In the genomic region with DNA sequence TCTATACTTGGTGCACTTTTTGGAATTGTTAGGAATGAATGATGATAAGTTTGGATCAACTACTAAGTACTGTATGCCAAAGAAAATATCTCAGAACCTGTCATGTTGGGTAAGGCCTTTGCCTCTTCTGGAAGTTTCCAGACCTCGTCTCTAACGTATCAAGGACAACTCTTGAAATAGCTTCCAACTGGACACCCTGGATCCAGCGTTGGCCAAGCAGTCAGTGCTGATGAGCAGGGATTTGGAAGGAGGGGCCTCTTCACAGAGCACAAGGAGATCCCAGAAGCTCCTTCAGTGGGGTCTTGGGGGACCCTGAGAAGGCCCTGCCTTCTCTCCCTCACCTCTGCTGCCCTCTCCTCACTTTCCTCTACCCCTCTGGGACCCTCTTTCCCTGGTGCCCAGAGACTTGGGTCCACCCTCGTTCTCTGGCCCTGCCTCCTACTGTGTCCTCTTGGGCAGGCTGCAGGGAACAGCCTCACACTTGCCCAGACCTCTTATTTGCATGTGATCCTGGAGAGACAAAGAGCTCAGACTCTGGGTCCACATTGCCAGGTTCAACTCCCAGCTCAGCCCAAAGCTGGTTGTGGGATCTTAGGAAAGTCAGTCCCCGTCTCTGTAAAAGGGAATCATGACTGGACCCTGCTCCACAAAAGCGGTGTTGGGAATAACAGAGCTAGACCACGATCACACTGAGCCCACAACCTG, we compare ENCODE assay signal across 21 cellular contexts.
DNase-seq lines count a peak whose midpoint lies in the region; ATAC-seq and TF ChIP-seq lines count a peak whose summit lies in the region.
"Had no signal": no experiment of that assay in that cellular context is flagged by ENCODE, and none has a peak within 500 bp of the region (broad histone marks: within the 10 kb centered on the region; RNA-seq: fewer than 3 reads in every experiment).

No MANE protein-coding gene starts in this region.

- H3K27ac Mint-ChIP-seq in GM23338, result no peak overlapping the region
- H3K27ac Mint-ChIP-seq in T-helper 2 cell treated with Interferon-gamma antibody and Interleukin-4, amounts not matched to agents 5 μg/mL and 100 μg/mL, for 36 hours, result no peak overlapping the region
- H3K27ac Mint-ChIP-seq: CD8-positive, alpha-beta T cell had no signal

- 0 out of 2 replicates have a peak, but pooled peaks cover 4% of the 10 kb centered on the region for H3K9me2 ChIP-seq in GM23338 (ENCODE audit: insufficient read depth)

- H3K36me3 Mint-ChIP-seq in GM23338 (ENCODE audit: low read depth), result no peaks in the 10 kb centered on the region
- no peaks in the 10 kb centered on the region for H3K36me3 Mint-ChIP-seq in T-helper 2 cell treated with Interferon-gamma antibody and Interleukin-4, amounts not matched to agents 5 μg/mL and 100 μg/mL, for 36 hours (ENCODE audit: low read depth)
- H3K36me3 Mint-ChIP-seq: CD8-positive, alpha-beta T cell had no signal

- 66% methylated on average over 7 of the region's 7 CpGs for WGBS in right cardiac atrium

- H3F3A ChIP-seq in GM23338 (replicated peaks; ENCODE audit: low read depth), result no peaks in the 10 kb centered on the region

- H3K27me3 Mint-ChIP-seq in GM23338 (ENCODE audit: insufficient read depth, low read depth, poor library complexity), result peaks cover 2% of the 10 kb centered on the region
- peaks cover 7% of the 10 kb centered on the region for H3K27me3 Mint-ChIP-seq in T-helper 2 cell treated with Interferon-gamma antibody and Interleukin-4, amounts not matched to agents 5 μg/mL and 100 μg/mL, for 36 hours (ENCODE audit: low read depth)

- H3K27ac ChIP-seq in GM23338 (ENCODE audit: low read depth) (no peak overlapping the region), coronary artery (peak overlapping the region; percentile 34 to 44), right cardiac atrium (ENCODE audit: low read length) (peak overlapping the region; percentile 42), thoracic aorta (no peak overlapping the region)

- H4K20me1 ChIP-seq in GM23338 (replicated peaks; ENCODE audit: insufficient read depth), result no peaks in the 10 kb centered on the region

- no peaks in the 10 kb centered on the region for H3K79me2 ChIP-seq in GM23338 (replicated peaks; ENCODE audit: insufficient read depth)

- H3K9me3 ChIP-seq in right cardiac atrium (ENCODE audit: control insufficient read depth, low read length) (no peaks in the 10 kb centered on the region), thoracic aorta (no peaks in the 10 kb centered on the region)

- H3K9me3 Mint-ChIP-seq in GM23338, result no peaks in the 10 kb centered on the region
- H3K9me3 Mint-ChIP-seq in T-helper 2 cell treated with Interferon-gamma antibody and Interleukin-4, amounts not matched to agents 5 μg/mL and 100 μg/mL, for 36 hours, result no peaks in the 10 kb centered on the region
- H3K9me3 Mint-ChIP-seq: CD8-positive, alpha-beta T cell had no signal

- H3K4me2 ChIP-seq in GM23338, result no peak overlapping the region

- no peak for TF ChIP-seq CTCF in GM23338 (conservative IDR thresholded peaks at IDR 0.05; ENCODE audit: low read depth in 2 of 2)
- TF ChIP-seq CTCF in coronary artery (IDR thresholded peaks at IDR 0.05), result no peak
- no peak for TF ChIP-seq CTCF in thoracic aorta (IDR thresholded peaks at IDR 0.05)

- no peaks in the 10 kb centered on the region for H3K27me3 ChIP-seq in GM23338 (ENCODE audit: insufficient read depth)
- no peaks in the 10 kb centered on the region for H3K27me3 ChIP-seq in right cardiac atrium (ENCODE audit: control insufficient read depth, insufficient read depth)
- H3K27me3 ChIP-seq in thoracic aorta (replicated peaks; ENCODE audit: insufficient read depth), result no peaks in the 10 kb centered on the region
- H3K27me3 ChIP-seq: MG63 had no signal

- H3K4me1 ChIP-seq in GM23338 (ENCODE audit: insufficient read depth) (no peaks in the 10 kb centered on the region), right cardiac atrium (ENCODE audit: control insufficient read depth, insufficient read depth, low read length) (no peaks in the 10 kb centered on the region), thoracic aorta (ENCODE audit: control insufficient read depth in 1 of 2, low read depth in 2 of 2) (peaks cover 12 to 36% of the 10 kb centered on the region in 2 donors)

- no peak for DNase-seq in GM23338 (ENCODE audit: low spot score)
- no peak for DNase-seq in coronary artery (ENCODE audit: low spot score)
- peak in 2 of 3 donors; percentile 39 to 61 for DNase-seq in right cardiac atrium
- DNase-seq in thoracic aorta (ENCODE audit: low spot score), result no peak
- no peak for DNase-seq in NCI-H2196 (lab: John Stamatoyannopoulos, UW; ENCODE audit: unreplicated experiment)
- DNase-seq in NCI-H69 (lab: John Stamatoyannopoulos, UW), result no peak
- DNase-seq in T-helper 2 cell treated with Interferon-gamma antibody and Interleukin-4, amounts not matched to agents 5 μg/mL and 100 μg/mL, for 36 hours (ENCODE audit: low spot score), result no peak
- DNase-seq: AML-193; C1 segment of cervical spinal cord; CD8-positive, alpha-beta T cell; DND-41; MG63; NCI-H1417 treated with DMSO at 0.1 percent for 48 hours; NCI-H187 treated with DMSO at 0.1 percent for 48 hours; NCI-H2107; NCI-H510A; NCI-H748 treated with DMSO at 0.1 percent for 48 hours; NK-92 treated with Interleukin-12 subunit alpha and Interleukin-12 subunit beta, amount 100 ng/mL, for 24 hours had no signal

- intact Hi-C loops in right cardiac atrium (cut with DNase I), result no loop called here

- ATAC-seq in GM23338 (no peak), right cardiac atrium (peak; percentile 56 to 66), thoracic aorta (ENCODE audit: insufficient number of reproducible peaks, low FRiP score, low read depth) (peak; percentile 24), GM19035 (IDR thresholded peaks at IDR 0.05; ENCODE audit: unreplicated experiment) (no peak)
- ATAC-seq: CD8-positive, alpha-beta T cell; GM12878; K562 had no signal

- no peak overlapping the region for H3K4me3 Mint-ChIP-seq in GM23338
- H3K4me3 Mint-ChIP-seq in T-helper 2 cell treated with Interferon-gamma antibody and Interleukin-4, amounts not matched to agents 5 μg/mL and 100 μg/mL, for 36 hours, result no peak overlapping the region
- H3K4me3 Mint-ChIP-seq: CD8-positive, alpha-beta T cell had no signal

- no peak overlapping the region for H3K4me3 ChIP-seq in GM23338
- no peak overlapping the region for H3K4me3 ChIP-seq in coronary artery
- H3K4me3 ChIP-seq in right cardiac atrium (ENCODE audit: low read length), result no peak overlapping the region
- H3K4me3 ChIP-seq in thoracic aorta, result no peak overlapping the region
- H3K4me3 ChIP-seq: GM12878, K562, MG63 had no signal

- peaks cover 6% of the 10 kb centered on the region; the same call in 2 of the 3 replicates for H3K4me1 Mint-ChIP-seq in GM23338
- H3K4me1 Mint-ChIP-seq in T-helper 2 cell treated with Interferon-gamma antibody and Interleukin-4, amounts not matched to agents 5 μg/mL and 100 μg/mL, for 36 hours (ENCODE audit: low read depth), result no peaks in the 10 kb centered on the region

- H3K36me3 ChIP-seq in GM23338 (ENCODE audit: insufficient read depth) (no peaks in the 10 kb centered on the region), thoracic aorta (no peaks in the 10 kb centered on the region)
- H3K36me3 ChIP-seq: MG63 had no signal

- peak overlapping the region; percentile 86 for H2AFZ ChIP-seq in GM23338

TF ChIP-seq in GM23338, 12 proteins besides CTCF, POLR2A, EP300 and RAD21 (continues in another document):
- TF ChIP-seq, protein P1, sequence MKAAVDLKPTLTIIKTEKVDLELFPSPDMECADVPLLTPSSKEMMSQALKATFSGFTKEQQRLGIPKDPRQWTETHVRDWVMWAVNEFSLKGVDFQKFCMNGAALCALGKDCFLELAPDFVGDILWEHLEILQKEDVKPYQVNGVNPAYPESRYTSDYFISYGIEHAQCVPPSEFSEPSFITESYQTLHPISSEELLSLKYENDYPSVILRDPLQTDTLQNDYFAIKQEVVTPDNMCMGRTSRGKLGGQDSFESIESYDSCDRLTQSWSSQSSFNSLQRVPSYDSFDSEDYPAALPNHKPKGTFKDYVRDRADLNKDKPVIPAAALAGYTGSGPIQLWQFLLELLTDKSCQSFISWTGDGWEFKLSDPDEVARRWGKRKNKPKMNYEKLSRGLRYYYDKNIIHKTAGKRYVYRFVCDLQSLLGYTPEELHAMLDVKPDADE (IDR thresholded peaks at IDR 0.05), result no peak
- TF ChIP-seq POLR2AphosphoS5 (IDR thresholded peaks at IDR 0.05; ENCODE audit: low read depth) (no peak), CREB1 (CRISPR knock-in tag; IDR thresholded peaks at IDR 0.05; ENCODE audit: low read depth) (no peak), ZNF114 (CRISPR knock-in tag; IDR thresholded peaks at IDR 0.05) (no peak)

Comparison
In these comparisons a context has a peak if more than half of its experiments do, and no peak if none do; other contexts are left out.
1. ATAC-seq: peak in right cardiac atrium (2 of 2) and thoracic aorta (single experiment); none in GM23338 (single experiment) and GM19035 (single experiment).
2. DNase-seq: peak in right cardiac atrium (2 of 3); none in GM23338 (single experiment), coronary artery (single experiment), thoracic aorta (single experiment), NCI-H2196 (single experiment), NCI-H69 (single experiment) and T-helper 2 cell treated with Interferon-gamma antibody and Interleukin-4, amounts not matched to agents 5 μg/mL and 100 μg/mL, for 36 hours (single experiment).
3. H3K27ac ChIP-seq: peak in coronary artery (2 of 2) and right cardiac atrium (single experiment); none in GM23338 (single experiment) and thoracic aorta (0 of 2).